36 cellular contexts compared by ENCODE assay signal in genomic region chr7:2379161-2379560, GRCh38.
"Had no signal": no experiment of that assay in that cellular context is flagged by ENCODE, and none has a peak within 500 bp of the region (broad histone marks: within the 10 kb centered on the region; RNA-seq: fewer than 3 reads in every experiment).

No MANE protein-coding gene starts in this region.

- H3K4me3 ChIP-seq: adrenal gland, body of pancreas, breast epithelium, Peyer's patch had no signal

- FAIRE-seq: astrocyte had no signal

- H3K9me3 Mint-ChIP-seq: activated B cell treated with CpG ODN at 0.5 μM for 24 hours; activated naive CD4-positive, alpha-beta T cell treated with anti-CD3 and anti-CD28 coated beads, Interleukin-2, amount 10 ng/mL, durations not matched to agents 7 days and 5 days; T-cell had no signal

- H3K4me3 Mint-ChIP-seq: activated B cell treated with CpG ODN at 0.5 μM for 24 hours; activated naive CD4-positive, alpha-beta T cell treated with anti-CD3 and anti-CD28 coated beads, Interleukin-2, amount 10 ng/mL, durations not matched to agents 7 days and 5 days; T-cell had no signal

- H3K4me1 ChIP-seq: breast epithelium, Peyer's patch had no signal

- H3K27me3 Mint-ChIP-seq: activated B cell treated with CpG ODN at 0.5 μM for 24 hours; activated naive CD4-positive, alpha-beta T cell treated with anti-CD3 and anti-CD28 coated beads, Interleukin-2, amount 10 ng/mL, durations not matched to agents 7 days and 5 days; T-cell had no signal

- H3K27ac ChIP-seq: adrenal gland, body of pancreas, breast epithelium, Peyer's patch, VCaP had no signal

- H3K27me3 ChIP-seq: adrenal gland, body of pancreas, breast epithelium, Peyer's patch had no signal

- H3K9me3 ChIP-seq: adrenal gland, body of pancreas, breast epithelium, Peyer's patch had no signal

- ATAC-seq: body of pancreas, PC-3, Right ventricle myocardium inferior, SK-N-SH treated with all-trans-retinoic acid at 6 μM for 48 hours, T-cell had no signal

- H3K27ac Mint-ChIP-seq: activated B cell treated with CpG ODN at 0.5 μM for 24 hours; activated naive CD4-positive, alpha-beta T cell treated with anti-CD3 and anti-CD28 coated beads, Interleukin-2, amount 10 ng/mL, durations not matched to agents 7 days and 5 days; T-cell had no signal

- H3K4me1 Mint-ChIP-seq: activated naive CD4-positive, alpha-beta T cell treated with anti-CD3 and anti-CD28 coated beads, Interleukin-2, amount 10 ng/mL, durations not matched to agents 7 days and 5 days had no signal

- DNase-seq: activated B cell treated with CpG ODN at 0.5 μM for 24 hours; activated CD4-positive, alpha-beta T cell treated with anti-CD3 and anti-CD28 coated beads for 1 hour; activated CD4-positive, alpha-beta T cell treated with anti-CD3 and anti-CD28 coated beads for 48 hours; activated CD4-positive, alpha-beta T cell treated with anti-CD3 and anti-CD28 coated beads, Interleukin-2, amount 50 U/mL, for 4 hours; activated CD8-positive, alpha-beta memory T cell treated with anti-CD3 and anti-CD28 coated beads, Interleukin-2, amount 50 U/mL, for 4 hours; activated naive CD4-positive, alpha-beta T cell treated with anti-CD3 and anti-CD28 coated beads, Interleukin-2, amount 10 ng/mL, durations not matched to agents 7 days and 5 days; activated T-cell treated with anti-CD3 and anti-CD28 coated beads for 4 hours; activated T-cell treated with anti-CD3 and anti-CD28 coated beads, Interleukin-2, amount 50 U/mL, for 48 hours; adrenal gland; body of pancreas; cerebellar nuclear complex; KG1; MM.1S; MV-4-11; NCI-H1092; NCI-H1436 treated with DMSO at 0.1 percent for 48 hours; NCI-H187; NCI-H2029 treated with DMSO at 0.1 percent for 48 hours; NCI-H2107; NCI-H2171; NCI-H510A; NCI-H526; NCI-H748 treated with DMSO at 0.1 percent for 48 hours; NK-92 treated with Interleukin-12 subunit alpha and Interleukin-12 subunit beta, amount 100 ng/mL, for 24 hours; PC-3; Peyer's patch; RPMI8226; SIG-M5; T-cell; T-helper 2 cell; T-helper 9 cell had no signal
